Comparison of ENCODE assay signal across 8 cellular contexts in genomic region chr22:25403752-25404471, GRCh38.
DNase-seq lines count a peak whose midpoint lies in the region; ATAC-seq and TF ChIP-seq lines count a peak whose summit lies in the region.

No MANE protein-coding gene starts in this region.

- POLR2A ChIA-PET in AG04449 (lab: Yijun Ruan, JAX) (no interaction called here), Panc1 (lab: Charles Lee) (no interaction called here)

- no peak for ATAC-seq in Panc1
- peak; percentile 1 for ATAC-seq in mucosa of descending colon
- no peak for ATAC-seq in HG03280 (IDR thresholded peaks at IDR 0.05; ENCODE audit: unreplicated experiment)
- ATAC-seq in GM19452 (IDR thresholded peaks at IDR 0.05; ENCODE audit: unreplicated experiment), result no peak

- no TSS peak for BruUV-seq in Panc1 (replicated peaks; lab: Mats Ljungman, UMichigan)

- peaks cover 36% of the 10 kb centered on the region for H3K4me1 ChIP-seq in Panc1 (ENCODE audit: control insufficient read depth, insufficient read depth, low read length)
- peaks cover 15% of the 10 kb centered on the region for H3K4me1 ChIP-seq in effector memory CD4-positive, alpha-beta T cell (ENCODE audit: control insufficient read depth, insufficient read depth, low read length, poor library complexity, severe bottlenecking)
- peaks cover 47% of the 10 kb centered on the region for H3K4me1 ChIP-seq in mucosa of descending colon (ENCODE audit: low read depth)

- intact Hi-C loops in Panc1 (cut with micrococcal nuclease; ENCODE audit: unreplicated experiment), result no loop called here
- intact Hi-C loops in mucosa of descending colon (cut with DNase I, micrococcal nuclease), result loop anchor here in 1 of 2 donors (5.0 kb wide), 1 partner anchor 597 kb away; the partner anchor contains the start of gene SGSM1

- H3K4me3 ChIP-seq in AG04449 (ENCODE audit: low read depth, low read length), result peak overlapping the region; percentile 67
- H3K4me3 ChIP-seq in Panc1 (ENCODE audit: low read depth in 2 of 2, low read length in 2 of 2), result peak overlapping the region; percentile 65 to 84
- peak overlapping the region; percentile 67 for H3K4me3 ChIP-seq in effector memory CD4-positive, alpha-beta T cell (ENCODE audit: insufficient read depth, low read depth, low read length, poor library complexity, severe bottlenecking)
- peak overlapping the region; percentile 84 for H3K4me3 ChIP-seq in mucosa of descending colon

- H3K27me3 ChIP-seq in Panc1 (ENCODE audit: control insufficient read depth, insufficient read depth, low read length), result no peaks in the 10 kb centered on the region
- H3K27me3 ChIP-seq in effector memory CD4-positive, alpha-beta T cell (replicated peaks; ENCODE audit: control insufficient read depth, insufficient read depth, low read length, poor library complexity, severe bottlenecking), result no peaks in the 10 kb centered on the region

- in situ Hi-C loops in GM13976 (cut with MboI; ENCODE audit: low sequenced_read_pairs, unreplicated experiment) (no loop called here), Panc1 (cut with HindIII; ENCODE audit: low pct_unique_long_range_greater_than_20kb, low sequenced_read_pairs) (no loop called here)

- CTCF ChIA-PET in AG04449 (lab: Yijun Ruan, JAX) (interaction anchor here (0.8 to 2.8 kb wide), 3 partner anchors 16 to 44 kb away, joined by 3 to 12 read pairs (median 4); no protein-coding TSS in a partner anchor), Panc1 (lab: Charles Lee) (no interaction called here)

- TF ChIP-seq CTCF in AG04449 (IDR thresholded peaks at IDR 0.05; ENCODE audit: insufficient read depth, low read length, missing control alignments), result no peak
- no peak for TF ChIP-seq CTCF in GM13976 (IDR thresholded peaks at IDR 0.05; ENCODE audit: borderline replicate concordance, control extremely low read depth, extremely low read depth, insufficient read depth, missing control alignments)
- TF ChIP-seq CTCF in Panc1 (IDR thresholded peaks at IDR 0.05), result no peak
- TF ChIP-seq CTCF in mucosa of descending colon (IDR thresholded peaks at IDR 0.05), result no peak

- H3K9me3 ChIP-seq in Panc1 (ENCODE audit: control insufficient read depth, insufficient read depth, low read depth, low read length), result no peaks in the 10 kb centered on the region
- H3K9me3 ChIP-seq in effector memory CD4-positive, alpha-beta T cell (ENCODE audit: control insufficient read depth, low read length), result no peaks in the 10 kb centered on the region
- H3K9me3 ChIP-seq in mucosa of descending colon, result no peaks in the 10 kb centered on the region

- H3K36me3 ChIP-seq in Panc1 (ENCODE audit: control insufficient read depth, insufficient read depth, low read length), result no peaks in the 10 kb centered on the region
- H3K36me3 ChIP-seq in effector memory CD4-positive, alpha-beta T cell (ENCODE audit: control insufficient read depth, insufficient read depth, low read length), result no peaks in the 10 kb centered on the region
- H3K36me3 ChIP-seq in mucosa of descending colon (ENCODE audit: low read depth), result no peaks in the 10 kb centered on the region

- no peak for DNase-seq in AG04449 (ENCODE audit: low read depth, low spot score)
- peak; percentile 59 for DNase-seq in GM13976 (ENCODE audit: low spot score)
- DNase-seq in Panc1 (ENCODE audit: low read depth, low spot score), result no peak
- no peak for DNase-seq in effector memory CD4-positive, alpha-beta T cell
- peak in 2 of 3 donors; percentile 47 to 57 for DNase-seq in mucosa of descending colon
- DNase-seq in amniotic stem cell (lab: John Stamatoyannopoulos, UW), result no peak

- peak overlapping the region; percentile 94 for H3K27ac ChIP-seq in Panc1 (ENCODE audit: low read length)
- H3K27ac ChIP-seq in effector memory CD4-positive, alpha-beta T cell (ENCODE audit: insufficient read depth, low read length, poor library complexity, severe bottlenecking), result no peak overlapping the region

Comparison
In these comparisons a context has a peak if more than half of its experiments do, and no peak if none do; other contexts are left out.
1. DNase-seq: peak in GM13976 (single experiment) and mucosa of descending colon (2 of 3); none in AG04449 (single experiment), Panc1 (single experiment), effector memory CD4-positive, alpha-beta T cell (0 of 3) and amniotic stem cell (single experiment).
2. Peak in every context shown above with its lines, with median percentiles within 50 percentile points of each other: H3K4me3 ChIP-seq.